Comparison of ENCODE assay signal across 9 cellular contexts in genomic region chr20:58447733-58448391, GRCh38. TPM values are rescaled to one million over a fixed set of nuclear protein-coding genes. Genes with fewer than 3 reads are reported as not detected.
DNase-seq lines count a peak whose midpoint lies in the region; ATAC-seq and TF ChIP-seq lines count a peak whose summit lies in the region.
"Had no signal": no experiment of that assay in that cellular context is flagged by ENCODE, and none has a peak within 500 bp of the region (broad histone marks: within the 10 kb centered on the region; RNA-seq: fewer than 3 reads in every experiment).

No MANE protein-coding gene starts in this region.

- peaks cover 8% of the 10 kb centered on the region for H3K4me1 ChIP-seq in ovary (ENCODE audit: insufficient read depth)

- in situ Hi-C loops in brain microvascular endothelial cell (cut with HindIII; ENCODE audit: low pct_ligation_motif_present, low sequenced_read_pairs), result loop anchor here (10.0 kb wide), 1 partner anchor 213 kb away; no protein-coding TSS in a partner anchor

- no peak for TF ChIP-seq EP300 in ovary (IDR thresholded peaks at IDR 0.05)

- no peaks in the 10 kb centered on the region for H3K9me3 ChIP-seq in ovary

- peak; percentile 84 for ATAC-seq in left colon

- H3K36me3 ChIP-seq in brain microvascular endothelial cell (replicated peaks), result peaks cover 19% of the 10 kb centered on the region
- H3K36me3 ChIP-seq in ovary, result no peaks in the 10 kb centered on the region

- TF ChIP-seq CTCF in brain microvascular endothelial cell (IDR thresholded peaks at IDR 0.05; ENCODE audit: low read depth, low read length, missing control alignments) (peak; percentile 86), ovary (IDR thresholded peaks at IDR 0.05) (no peak)

- intact Hi-C loops in left colon (cut with DNase I, micrococcal nuclease) (loop anchor here in 1 of 2 donors (10.0 kb wide), 1 partner anchor 213 kb away; no protein-coding TSS in a partner anchor), ovary (cut with DNase I) (no loop called here)

- no peak for TF ChIP-seq POLR2A in ovary (IDR thresholded peaks at IDR 0.05)

- H3K27me3 ChIP-seq in brain microvascular endothelial cell (replicated peaks) (no peaks in the 10 kb centered on the region), ovary (no peaks in the 10 kb centered on the region)
- H3K27me3 ChIP-seq: BLaER1 treated with 17β-estradiol and CSF1 and Interleukin-3, amounts not matched to agents 10 nM and 100 nM had no signal

- WGBS in ovary, 3 donors, result 79 to 88% (median 84%) methylated on average over 7 of the region's 7 CpGs

- H3K27ac ChIP-seq in brain microvascular endothelial cell (no peak overlapping the region), ovary (no peak overlapping the region)
- H3K27ac ChIP-seq: BLaER1 treated with 17β-estradiol and CSF1 and Interleukin-3, amounts not matched to agents 10 nM and 100 nM had no signal

- peak; percentile 35 for DNase-seq in DMS79 treated with DMSO at 0.1 percent for 48 hours (lab: John Stamatoyannopoulos, UW)
- no peak for DNase-seq in DMS79 (lab: John Stamatoyannopoulos, UW)
- peak; percentile 41 for DNase-seq in Jurkat, Clone E6-1 (ENCODE audit: low read depth, low spot score)
- DNase-seq in T-helper 1 cell, result peak in 3 of 5 donors; percentile 27 to 46 (median 43)
- peak; percentile 56 for DNase-seq in brain microvascular endothelial cell
- DNase-seq in left colon, result peak in 1 of 2 donors; percentile 64
- DNase-seq in stimulated activated CD8-positive, alpha-beta memory T cell treated with anti-CD3 and anti-CD28 coated beads, Interleukin-2, amount 100 ng/mL, for 1 hour (ENCODE audit: low read depth in 2 of 2), result peak; percentile 4 to 26
- DNase-seq in ovary, result no peak

- no peak overlapping the region for H3K4me3 ChIP-seq in Jurkat, Clone E6-1 (ENCODE audit: low read length)
- H3K4me3 ChIP-seq in brain microvascular endothelial cell (ENCODE audit: low read depth, low read length), result no peak overlapping the region
- no peak overlapping the region for H3K4me3 ChIP-seq in ovary
- H3K4me3 ChIP-seq: BLaER1 treated with 17β-estradiol and CSF1 and Interleukin-3, amounts not matched to agents 10 nM and 100 nM had no signal

RNA-seq across cellular contexts. Expression of gene VAPB, which starts 58.8 kb away (rescaled TPM):
- polyA plus RNA-seq in Jurkat, Clone E6-1 (2012; ENCODE audit: insufficient read depth, insufficient read length), result 33.5 TPM
- total RNA-seq in left colon (10 to 100 TPM; 53.5 to 63.3 TPM), ovary (10 to 100 TPM; 11.8 to 60.5 (median 47.5) TPM)
- 10 to 100 TPM; 18.3 to 81.6 TPM for polyA plus RNA-seq in ovary

Comparison
In these comparisons a context has a peak if more than half of its experiments do, and no peak if none do; other contexts are left out.
1. DNase-seq: peak in DMS79 treated with DMSO at 0.1 percent for 48 hours (single experiment), Jurkat, Clone E6-1 (single experiment), T-helper 1 cell (3 of 5), brain microvascular endothelial cell (single experiment) and stimulated activated CD8-positive, alpha-beta memory T cell treated with anti-CD3 and anti-CD28 coated beads, Interleukin-2, amount 100 ng/mL, for 1 hour (2 of 2); none in DMS79 (single experiment) and ovary (0 of 5).